ENCODE assay signal across 16 cellular contexts in the genomic region with DNA sequence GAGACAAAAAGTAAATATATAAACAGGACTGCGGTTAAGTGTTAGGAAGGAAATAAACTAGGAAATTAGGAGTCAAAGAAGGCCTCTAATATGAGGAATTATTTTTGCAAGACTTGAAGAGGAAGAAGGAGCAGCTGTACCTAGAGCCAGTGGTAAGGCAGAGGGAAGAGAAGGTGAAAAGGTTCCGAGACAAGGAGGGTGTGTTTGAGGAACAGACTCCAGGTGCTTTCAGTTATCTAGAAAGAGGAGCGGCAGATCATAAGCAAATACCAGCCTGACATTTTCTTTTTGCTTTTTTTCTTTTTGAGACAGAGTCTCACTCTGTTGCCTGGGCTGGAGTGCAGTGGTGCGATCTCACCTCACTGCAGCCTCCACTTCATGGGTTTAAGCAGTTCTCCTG.
DNase-seq lines count a peak whose midpoint lies in the region; ATAC-seq and TF ChIP-seq lines count a peak whose summit lies in the region.
"Had no signal": no experiment of that assay in that cellular context is flagged by ENCODE, and none has a peak within 500 bp of the region (broad histone marks: within the 10 kb centered on the region; RNA-seq: fewer than 3 reads in every experiment).

No MANE protein-coding gene starts in this region.

- peaks cover 50% of the 10 kb centered on the region for H3K4me1 ChIP-seq in OCI-LY3 (ENCODE audit: low read length)
- peaks cover 8% of the 10 kb centered on the region for H3K4me1 ChIP-seq in left ventricle myocardium inferior
- H3K4me1 ChIP-seq: HAP-1 had no signal

- H3K27ac ChIP-seq in OCI-LY3 (ENCODE audit: low read length), result peak overlapping the region; percentile 31
- H3K27ac ChIP-seq in left ventricle myocardium inferior (replicated peaks), result no peak overlapping the region
- H3K27ac ChIP-seq: BLaER1, C4-2B had no signal

- H3K27me3 ChIP-seq in OCI-LY3 (ENCODE audit: low read depth, low read length) (no peaks in the 10 kb centered on the region), left ventricle myocardium inferior (ENCODE audit: low read depth) (no peaks in the 10 kb centered on the region)
- H3K27me3 ChIP-seq: BLaER1 had no signal

- H3K4me1 Mint-ChIP-seq in memory B cell, result peaks cover 20% of the 10 kb centered on the region
- H3K4me1 Mint-ChIP-seq in stimulated activated memory B cell treated with anti-CD40 and anti-IgM and Interleukin-4, amounts not matched to agents 10 μg/mL and 1 μg/mL and 100 μg/mL, for 72 hours, result peaks cover 34% of the 10 kb centered on the region
- H3K4me1 Mint-ChIP-seq: CD4-positive, CD25-positive, alpha-beta regulatory T cell had no signal

- H3K4me2 ChIP-seq in OCI-LY3 (ENCODE audit: low read length), result peak overlapping the region; percentile 42
- H3K4me2 ChIP-seq: BLaER1 had no signal

- H3K9me3 ChIP-seq in OCI-LY3 (ENCODE audit: insufficient read depth, low read length) (no peaks in the 10 kb centered on the region), left ventricle myocardium inferior (replicated peaks) (no peaks in the 10 kb centered on the region)
- H3K9me3 ChIP-seq: BLaER1, Caco-2, HAP-1 had no signal

- H3K27ac Mint-ChIP-seq in memory B cell, result peak overlapping the region; percentile 42
- peak overlapping the region; percentile 7 for H3K27ac Mint-ChIP-seq in stimulated activated memory B cell treated with anti-CD40 and anti-IgM and Interleukin-4, amounts not matched to agents 10 μg/mL and 1 μg/mL and 100 μg/mL, for 72 hours
- H3K27ac Mint-ChIP-seq: CD4-positive, CD25-positive, alpha-beta regulatory T cell; CD8-positive, alpha-beta T cell; HFFc6 had no signal

- no peak for ATAC-seq in memory B cell (ENCODE audit: low read depth)
- no peak for ATAC-seq in stimulated activated memory B cell treated with anti-CD40 and anti-IgM and Interleukin-4, amounts not matched to agents 10 μg/mL and 1 μg/mL and 100 μg/mL, for 72 hours
- no peak for ATAC-seq in GM21529 (IDR thresholded peaks at IDR 0.05; ENCODE audit: unreplicated experiment)
- ATAC-seq: CD8-positive, alpha-beta T cell had no signal

- no peaks in the 10 kb centered on the region for H4K20me1 ChIP-seq in OCI-LY3 (ENCODE audit: insufficient read depth, low read length)

- H3K36me3 ChIP-seq in OCI-LY3 (replicated peaks; ENCODE audit: low read depth, low read length) (peaks cover 3% of the 10 kb centered on the region), left ventricle myocardium inferior (peaks cover 3% of the 10 kb centered on the region)
- H3K36me3 ChIP-seq: HAP-1 had no signal

- no peak for TF ChIP-seq CTCF in OCI-LY3 (IDR thresholded peaks at IDR 0.05; ENCODE audit: low read depth, low read length)
- no peak for TF ChIP-seq CTCF in left ventricle myocardium inferior (IDR thresholded peaks at IDR 0.05; ENCODE audit: borderline replicate concordance)

- H3K27me3 Mint-ChIP-seq in memory B cell, result no peaks in the 10 kb centered on the region
- no peaks in the 10 kb centered on the region for H3K27me3 Mint-ChIP-seq in stimulated activated memory B cell treated with anti-CD40 and anti-IgM and Interleukin-4, amounts not matched to agents 10 μg/mL and 1 μg/mL and 100 μg/mL, for 72 hours
- H3K27me3 Mint-ChIP-seq: CD4-positive, CD25-positive, alpha-beta regulatory T cell had no signal

- H3K4me3 ChIP-seq in OCI-LY3 (ENCODE audit: low read length), result peak overlapping the region; percentile 29; the same call in 1 of the 2 replicates
- H3K4me3 ChIP-seq in left ventricle myocardium inferior, result no peak overlapping the region
- H3K4me3 ChIP-seq: BLaER1, HAP-1 had no signal

- DNase-seq in memory B cell (ENCODE audit: low spot score in 2 of 2) (no peak), nucleus accumbens (lab: John Stamatoyannopoulos, UW) (no peak), left ventricle myocardium inferior (no peak)
- DNase-seq: Caco-2; CD4-positive, CD25-positive, alpha-beta regulatory T cell; CD8-positive, alpha-beta T cell; DMS153; DND-41; GOT3; HFFc6 had no signal

- H2AFZ ChIP-seq in OCI-LY3 (ENCODE audit: low read depth, low read length), result no peak overlapping the region

- intact Hi-C loops in left ventricle myocardium inferior (cut with micrococcal nuclease), result no loop called here

- no peak overlapping the region for H3K9ac ChIP-seq in OCI-LY3 (ENCODE audit: low read length)
- H3K9ac ChIP-seq: BLaER1 had no signal

- peaks cover 9% of the 10 kb centered on the region for H3K36me3 Mint-ChIP-seq in memory B cell
- peaks cover 5% of the 10 kb centered on the region for H3K36me3 Mint-ChIP-seq in stimulated activated memory B cell treated with anti-CD40 and anti-IgM and Interleukin-4, amounts not matched to agents 10 μg/mL and 1 μg/mL and 100 μg/mL, for 72 hours
- H3K36me3 Mint-ChIP-seq: CD4-positive, CD25-positive, alpha-beta regulatory T cell; CD8-positive, alpha-beta T cell had no signal

- no peak overlapping the region for H3K4me3 Mint-ChIP-seq in memory B cell
- H3K4me3 Mint-ChIP-seq in stimulated activated memory B cell treated with anti-CD40 and anti-IgM and Interleukin-4, amounts not matched to agents 10 μg/mL and 1 μg/mL and 100 μg/mL, for 72 hours, result no peak overlapping the region
- H3K4me3 Mint-ChIP-seq: CD4-positive, CD25-positive, alpha-beta regulatory T cell; CD8-positive, alpha-beta T cell; HFFc6 had no signal

- peaks cover 25% of the 10 kb centered on the region for H3K79me2 ChIP-seq in OCI-LY3 (ENCODE audit: low read length)

- no peaks in the 10 kb centered on the region for H3K9me3 Mint-ChIP-seq in memory B cell
- H3K9me3 Mint-ChIP-seq in stimulated activated memory B cell treated with anti-CD40 and anti-IgM and Interleukin-4, amounts not matched to agents 10 μg/mL and 1 μg/mL and 100 μg/mL, for 72 hours, result no peaks in the 10 kb centered on the region
- H3K9me3 Mint-ChIP-seq: CD4-positive, CD25-positive, alpha-beta regulatory T cell; CD8-positive, alpha-beta T cell; HFFc6 had no signal
